Comparison of ENCODE assay signal across 9 cellular contexts in genomic region chr1:3531928-3532327, GRCh38.
DNase-seq lines count a peak whose midpoint lies in the region; ATAC-seq and TF ChIP-seq lines count a peak whose summit lies in the region.
"Had no signal": no experiment of that assay in that cellular context is flagged by ENCODE, and none has a peak within 500 bp of the region (broad histone marks: within the 10 kb centered on the region; RNA-seq: fewer than 3 reads in every experiment).

No MANE protein-coding gene starts in this region.

- H3K4me3 ChIP-seq in mammary epithelial cell (replicated peaks in 1 of 3; ENCODE audit: insufficient read depth in 1 of 3, low read depth in 2 of 3, low read length in 3 of 3) = no peak overlapping the region
- H3K4me3 ChIP-seq in naive thymus-derived CD4-positive, alpha-beta T cell (ENCODE audit: low read length) = no peak overlapping the region

- no peaks in the 10 kb centered on the region for H3K9me3 ChIP-seq in mammary epithelial cell (replicated peaks; ENCODE audit: insufficient read depth, low read length)
- no peaks in the 10 kb centered on the region for H3K9me3 ChIP-seq in naive thymus-derived CD4-positive, alpha-beta T cell (ENCODE audit: control insufficient read depth in 2 of 3, low read length in 3 of 3)

- intact Hi-C loops in mammary epithelial cell (cut with micrococcal nuclease) = loop anchor here (1.0 kb wide), 1 partner anchor 21 kb away; no protein-coding TSS in a partner anchor
- intact Hi-C loops in naive thymus-derived CD4-positive, alpha-beta T cell (cut with micrococcal nuclease) = loop anchor here (1.0 to 5.0 kb wide), 9 partner anchors 41 to 370 kb away; partner anchors contain the start of genes C1orf174 (in 2 of the 2), CEP104 (in 1 of the 2), DFFB (in 1 of the 2) and LRRC47 (in 1 of the 2)

- no peak overlapping the region for H3K9ac ChIP-seq in mammary epithelial cell (ENCODE audit: insufficient read depth, low read length)

- H2AFZ ChIP-seq in mammary epithelial cell (ENCODE audit: low read depth, low read length) = no peak overlapping the region

- no TSS peak for BruUV-seq in mammary epithelial cell (replicated peaks; lab: Mats Ljungman, UMichigan)

- peak overlapping the region in 7 of 9 donors; percentile 43 to 96 (median 88) for H3K27ac Mint-ChIP-seq in naive thymus-derived CD4-positive, alpha-beta T cell
- peak overlapping the region; percentile 48 for H3K27ac Mint-ChIP-seq in type B pancreatic cell

- TF ChIP-seq CTCF in mammary epithelial cell (conservative IDR thresholded peaks at IDR 0.05 in 1 of 2, IDR thresholded peaks at IDR 0.05 in 1 of 2; ENCODE audit: extremely low read depth in 1 of 2, insufficient read depth in 1 of 2, low read depth in 1 of 2, low read length in 2 of 2) (no peak), type B pancreatic cell (conservative IDR thresholded peaks at IDR 0.05) (no peak), foreskin keratinocyte (conservative IDR thresholded peaks at IDR 0.05) (no peak)

- POLR2A ChIA-PET in naive thymus-derived CD4-positive, alpha-beta T cell (lab: Charles Lee) = interaction anchor here (0.6 to 2.3 kb wide), 4 partner anchors 9 to 96 kb away, joined by 3 to 7 read pairs (median 3); partner anchors contain the start of gene TPRG1L

- H3K36me3 Mint-ChIP-seq in activated T-cell treated with anti-CD3 and anti-CD28 coated beads, Interleukin-2, amount 50 U/mL, for 4 hours (ENCODE audit: insufficient read depth) = no peaks in the 10 kb centered on the region
- H3K36me3 Mint-ChIP-seq in naive thymus-derived CD4-positive, alpha-beta T cell = no peaks in the 10 kb centered on the region
- no peaks in the 10 kb centered on the region for H3K36me3 Mint-ChIP-seq in type B pancreatic cell

- H3K79me2 ChIP-seq in mammary epithelial cell (ENCODE audit: insufficient read depth, low read length) = no peaks in the 10 kb centered on the region

- H3K27me3 Mint-ChIP-seq in activated T-cell treated with anti-CD3 and anti-CD28 coated beads, Interleukin-2, amount 50 U/mL, for 4 hours (ENCODE audit: low read depth) = no peaks in the 10 kb centered on the region
- H3K27me3 Mint-ChIP-seq in naive thymus-derived CD4-positive, alpha-beta T cell = no peaks in the 10 kb centered on the region
- no peaks in the 10 kb centered on the region for H3K27me3 Mint-ChIP-seq in type B pancreatic cell

- CTCF ChIA-PET in mammary epithelial cell (lab: Charles Lee; ENCODE audit: low non-redundant PET) = no interaction called here
- CTCF ChIA-PET in naive thymus-derived CD4-positive, alpha-beta T cell (lab: Charles Lee) = no interaction called here

- in situ Hi-C loops in mammary epithelial cell (cut with MboI; ENCODE audit: low sequenced_read_pairs in 2 of 2) = no loop called here

- H3K4me1 ChIP-seq in mammary epithelial cell (ENCODE audit: insufficient read depth, low read length) (peaks cover 12% of the 10 kb centered on the region), foreskin keratinocyte (no peaks in the 10 kb centered on the region)
- H3K4me1 ChIP-seq in naive thymus-derived CD4-positive, alpha-beta T cell (ENCODE audit: control insufficient read depth in 2 of 2, insufficient read depth in 2 of 2, low read length in 2 of 2) = peaks cover 9 to 12% of the 10 kb centered on the region in 2 donors

- dilution Hi-C loops in mammary epithelial cell (cut with HindIII; ENCODE audit: low sequenced_read_pairs) = no loop called here

- H3K27me3 ChIP-seq in mammary epithelial cell (ENCODE audit: insufficient read depth, low read length) = no peaks in the 10 kb centered on the region
- no peaks in the 10 kb centered on the region for H3K27me3 ChIP-seq in naive thymus-derived CD4-positive, alpha-beta T cell (ENCODE audit: control insufficient read depth in 2 of 2, insufficient read depth in 2 of 2, low read length in 2 of 2)
- H3K27me3 ChIP-seq in foreskin keratinocyte = peaks cover 25% of the 10 kb centered on the region

- H3K9me3 Mint-ChIP-seq in activated T-cell treated with anti-CD3 and anti-CD28 coated beads, Interleukin-2, amount 50 U/mL, for 4 hours = no peaks in the 10 kb centered on the region
- H3K9me3 Mint-ChIP-seq in naive thymus-derived CD4-positive, alpha-beta T cell = no peaks in the 10 kb centered on the region
- H3K9me3 Mint-ChIP-seq in type B pancreatic cell = no peaks in the 10 kb centered on the region
- H3K9me3 Mint-ChIP-seq: neural crest cell had no signal

- ATAC-seq in activated T-cell treated with anti-CD3 and anti-CD28 coated beads, Interleukin-2, amount 50 U/mL, for 4 hours = no peak
- no peak for ATAC-seq in naive thymus-derived CD4-positive, alpha-beta T cell
- no peak for ATAC-seq in foreskin keratinocyte

- peak overlapping the region; percentile 51 for H3K4me3 Mint-ChIP-seq in activated T-cell treated with anti-CD3 and anti-CD28 coated beads, Interleukin-2, amount 50 U/mL, for 4 hours
- H3K4me3 Mint-ChIP-seq in naive thymus-derived CD4-positive, alpha-beta T cell = peak overlapping the region in 9 of 10 donors; percentile 52 to 97 (median 85)
- peak overlapping the region; percentile 87 for H3K4me3 Mint-ChIP-seq in type B pancreatic cell

- 60% methylated on average over 7 of the region's 10 CpGs for WGBS in mammary epithelial cell (ENCODE audit: low coverage, missing lambda C conversion rate)

- no peaks in the 10 kb centered on the region for H4K20me1 ChIP-seq in mammary epithelial cell (ENCODE audit: insufficient read depth, low read length)

- H3K36me3 ChIP-seq in mammary epithelial cell (ENCODE audit: insufficient read depth, low read length) = no peaks in the 10 kb centered on the region
- peaks cover 0 to 6% (median 0%) of the 10 kb centered on the region in 3 experiments for H3K36me3 ChIP-seq in naive thymus-derived CD4-positive, alpha-beta T cell (ENCODE audit: control insufficient read depth in 2 of 3, insufficient read depth in 3 of 3, low read length in 3 of 3)

- H3K4me2 ChIP-seq in mammary epithelial cell (ENCODE audit: insufficient read depth, low read depth, low read length) = peak overlapping the region; percentile 10

- no peak overlapping the region for H3K27ac ChIP-seq in mammary epithelial cell (ENCODE audit: insufficient read depth, low read depth, low read length)
- peak overlapping the region; percentile 45 for H3K27ac ChIP-seq in naive thymus-derived CD4-positive, alpha-beta T cell (ENCODE audit: low read depth, low read length)
- H3K27ac ChIP-seq in foreskin keratinocyte = no peak overlapping the region

- H3K4me1 Mint-ChIP-seq in activated T-cell treated with anti-CD3 and anti-CD28 coated beads, Interleukin-2, amount 50 U/mL, for 4 hours (ENCODE audit: low read depth) = peaks cover 19% of the 10 kb centered on the region
- peaks cover 9 to 26% (median 23%) of the 10 kb centered on the region in 7 donors for H3K4me1 Mint-ChIP-seq in naive thymus-derived CD4-positive, alpha-beta T cell
- H3K4me1 Mint-ChIP-seq in type B pancreatic cell (ENCODE audit: unreplicated experiment) = peaks cover 6% of the 10 kb centered on the region

- no peak for DNase-seq in activated T-cell treated with anti-CD3 and anti-CD28 coated beads, Interleukin-2, amount 50 U/mL, for 4 hours
- DNase-seq in activated T-cell treated with anti-CD3 and anti-CD28 coated beads, Interleukin-2, amount 50 U/mL, for 48 hours = no peak
- DNase-seq in mammary epithelial cell (no peak), type B pancreatic cell (ENCODE audit: extremely low spot score, unreplicated experiment) (no peak), cerebellum (ENCODE audit: low spot score) (no peak), superior temporal gyrus (ENCODE audit: extremely low spot score) (no peak), foreskin keratinocyte (no peak)
- no peak for DNase-seq in naive thymus-derived CD4-positive, alpha-beta T cell
